Comparison of ENCODE assay signal across 34 cellular contexts in genomic region chr2:165513479-165513878, GRCh38. TPM values are rescaled to one million over a fixed set of nuclear protein-coding genes. Genes with fewer than 3 reads are reported as not detected.
"Had no signal": no experiment of that assay in that cellular context is flagged by ENCODE, and none has a peak within 500 bp of the region (broad histone marks: within the 10 kb centered on the region; RNA-seq: fewer than 3 reads in every experiment).

No MANE protein-coding gene starts in this region.

- H3K4me1 ChIP-seq: ascending aorta, breast epithelium had no signal

- H3K4me3 Mint-ChIP-seq: activated CD4-positive, alpha-beta memory T cell treated with anti-CD3 and anti-CD28 coated beads for 36 hours; activated CD4-positive, alpha-beta T cell treated with anti-CD3 and anti-CD28 coated beads for 36 hours; activated CD4-positive, alpha-beta T cell treated with anti-CD3 and anti-CD28 coated beads, Interleukin-2, amount 10 ng/mL, durations not matched to agents 24 days and 14 days; activated CD8-positive, alpha-beta memory T cell treated with anti-CD3 and anti-CD28 coated beads, Interleukin-2, amount 10 ng/mL, durations not matched to agents 7 days and 5 days; activated CD8-positive, alpha-beta T cell treated with anti-CD3 and anti-CD28 coated beads, Interleukin-2, amount 10 ng/mL, durations not matched to agents 7 days and 5 days; activated naive CD4-positive, alpha-beta T cell treated with anti-CD3 and anti-CD28 coated beads for 36 hours; activated naive CD4-positive, alpha-beta T cell treated with anti-CD3 and anti-CD28 coated beads, Interleukin-2, amount 50 U/mL, for 24 hours; activated naive CD8-positive, alpha-beta T cell treated with anti-CD3 and anti-CD28 coated beads for 36 hours; activated naive CD8-positive, alpha-beta T cell treated with anti-CD3 and anti-CD28 coated beads, Interleukin-2, amount 50 U/mL, for 24 hours; activated T-helper 1 cell treated with anti-CD3 and anti-CD28 coated beads, Interleukin-12 subunit alpha, Interleukin-12 subunit beta, Interleukin-2, Interleukin-4 antibody, amounts not matched to agents 30 ng/mL and 10 ng/mL and 1 ng/mL, durations not matched to agents 14 hours and 24 hours and 36 hours; brain; central memory CD8-positive, alpha-beta T cell; dendritic cell treated with granulocyte-macrophage colony-stimulating factor and Interleukin-4, amounts not matched to agents 40 ng/mL and 50 ng/mL, for 4 days; endodermal cell; T-helper 17 cell; T-helper 2 cell treated with Interferon-gamma antibody and Interleukin-4, amounts not matched to agents 5 μg/mL and 100 μg/mL, for 36 hours had no signal

- H3K27ac ChIP-seq: ascending aorta, breast epithelium, cardiac muscle cell, coronary artery had no signal

- H3K27me3 ChIP-seq: ascending aorta, breast epithelium, cardiac muscle cell, dorsolateral prefrontal cortex had no signal

- H3K4me1 Mint-ChIP-seq: activated CD4-positive, alpha-beta T cell treated with anti-CD3 and anti-CD28 coated beads for 36 hours; activated CD4-positive, alpha-beta T cell treated with anti-CD3 and anti-CD28 coated beads, Interleukin-2, amount 10 ng/mL, durations not matched to agents 24 days and 14 days; activated CD8-positive, alpha-beta memory T cell treated with anti-CD3 and anti-CD28 coated beads, Interleukin-2, amount 10 ng/mL, durations not matched to agents 7 days and 5 days; activated naive CD4-positive, alpha-beta T cell treated with anti-CD3 and anti-CD28 coated beads, Interleukin-2, amount 50 U/mL, for 24 hours; activated naive CD8-positive, alpha-beta T cell treated with anti-CD3 and anti-CD28 coated beads for 36 hours; activated naive CD8-positive, alpha-beta T cell treated with anti-CD3 and anti-CD28 coated beads, Interleukin-2, amount 50 U/mL, for 24 hours; brain; central memory CD8-positive, alpha-beta T cell; endodermal cell; T-helper 17 cell had no signal

- H3K36me3 ChIP-seq: ascending aorta, breast epithelium had no signal

- DNase-seq: activated CD4-positive, alpha-beta memory T cell treated with anti-CD3 and anti-CD28 coated beads for 36 hours; activated CD4-positive, alpha-beta T cell treated with anti-CD3 and anti-CD28 coated beads for 36 hours; activated CD4-positive, alpha-beta T cell treated with anti-CD3 and anti-CD28 coated beads, Interleukin-2, amount 10 ng/mL, durations not matched to agents 24 days and 14 days; activated CD4-positive, CD25-positive, alpha-beta regulatory T cell; activated CD4-positive, CD25-positive, alpha-beta regulatory T cell treated with anti-CD3 and anti-CD28 coated beads, Interleukin-2, amount 50 U/mL, for 72 hours; activated CD8-positive, alpha-beta memory T cell treated with anti-CD3 and anti-CD28 coated beads, Interleukin-2, amount 10 ng/mL, durations not matched to agents 7 days and 5 days; activated CD8-positive, alpha-beta memory T cell treated with anti-CD3 and anti-CD28 coated beads, Interleukin-2, amount 50 U/mL, for 4 hours; activated CD8-positive, alpha-beta T cell treated with anti-CD3 and anti-CD28 coated beads, Interleukin-2, amount 10 ng/mL, durations not matched to agents 7 days and 5 days; activated effector memory CD4-positive, alpha-beta T cell treated with anti-CD3 and anti-CD28 coated beads, Interleukin-2, amount 50 U/mL, for 16 hours; activated naive CD4-positive, alpha-beta T cell treated with anti-CD3 and anti-CD28 coated beads for 36 hours; activated naive CD8-positive, alpha-beta T cell treated with anti-CD3 and anti-CD28 coated beads for 36 hours; activated naive CD8-positive, alpha-beta T cell treated with anti-CD3 and anti-CD28 coated beads, Interleukin-2, amount 50 U/mL, for 24 hours; activated T-cell treated with anti-CD3 and anti-CD28 coated beads, Interleukin-2, amount 50 U/mL, for 1 hour; activated T-cell treated with anti-CD3 and anti-CD28 coated beads, Interleukin-2, amount 50 U/mL, for 48 hours; dorsolateral prefrontal cortex; effector memory CD4-positive, alpha-beta T cell; endodermal cell; foreskin fibroblast; T-helper 1 cell; T-helper 17 cell; T1000 had no signal

- H3K36me3 Mint-ChIP-seq: activated CD4-positive, alpha-beta memory T cell treated with anti-CD3 and anti-CD28 coated beads for 36 hours; activated CD8-positive, alpha-beta memory T cell treated with anti-CD3 and anti-CD28 coated beads, Interleukin-2, amount 10 ng/mL, durations not matched to agents 7 days and 5 days; activated naive CD4-positive, alpha-beta T cell treated with anti-CD3 and anti-CD28 coated beads, Interleukin-2, amount 50 U/mL, for 24 hours; activated naive CD8-positive, alpha-beta T cell treated with anti-CD3 and anti-CD28 coated beads for 36 hours had no signal

- H3K4me3 ChIP-seq: ascending aorta, breast epithelium, cardiac muscle cell, coronary artery, dorsolateral prefrontal cortex had no signal

- H3K9me3 ChIP-seq: ascending aorta, breast epithelium had no signal

- H3K27ac Mint-ChIP-seq: activated CD4-positive, alpha-beta memory T cell treated with anti-CD3 and anti-CD28 coated beads for 36 hours; activated CD4-positive, alpha-beta T cell treated with anti-CD3 and anti-CD28 coated beads for 36 hours; activated CD4-positive, alpha-beta T cell treated with anti-CD3 and anti-CD28 coated beads, Interleukin-2, amount 10 ng/mL, durations not matched to agents 24 days and 14 days; activated CD8-positive, alpha-beta memory T cell treated with anti-CD3 and anti-CD28 coated beads, Interleukin-2, amount 10 ng/mL, durations not matched to agents 7 days and 5 days; activated CD8-positive, alpha-beta T cell treated with anti-CD3 and anti-CD28 coated beads, Interleukin-2, amount 10 ng/mL, durations not matched to agents 7 days and 5 days; activated naive CD4-positive, alpha-beta T cell treated with anti-CD3 and anti-CD28 coated beads for 36 hours; activated naive CD4-positive, alpha-beta T cell treated with anti-CD3 and anti-CD28 coated beads, Interleukin-2, amount 50 U/mL, for 24 hours; activated naive CD8-positive, alpha-beta T cell treated with anti-CD3 and anti-CD28 coated beads for 36 hours; activated naive CD8-positive, alpha-beta T cell treated with anti-CD3 and anti-CD28 coated beads, Interleukin-2, amount 50 U/mL, for 24 hours; activated T-helper 1 cell treated with anti-CD3 and anti-CD28 coated beads, Interleukin-12 subunit alpha, Interleukin-12 subunit beta, Interleukin-2, Interleukin-4 antibody, amounts not matched to agents 30 ng/mL and 10 ng/mL and 1 ng/mL, durations not matched to agents 14 hours and 24 hours and 36 hours; activated T-helper 2 cell treated with anti-CD3 and anti-CD28 coated beads, Interferon-gamma antibody, Interleukin-2, Interleukin-4, amounts not matched to agents 10 μg/mL and 5 μg/mL and 100 μg/mL, durations not matched to agents 14 hours and 24 hours and 36 hours; brain; dendritic cell treated with granulocyte-macrophage colony-stimulating factor and Interleukin-4, amounts not matched to agents 40 ng/mL and 50 ng/mL, for 4 days; endodermal cell; T-helper 17 cell; T-helper 2 cell treated with Interferon-gamma antibody and Interleukin-4, amounts not matched to agents 5 μg/mL and 100 μg/mL, for 36 hours had no signal

- H3K9me3 Mint-ChIP-seq: activated CD4-positive, alpha-beta memory T cell treated with anti-CD3 and anti-CD28 coated beads for 36 hours; activated CD4-positive, alpha-beta T cell treated with anti-CD3 and anti-CD28 coated beads, Interleukin-2, amount 10 ng/mL, durations not matched to agents 24 days and 14 days; activated naive CD4-positive, alpha-beta T cell treated with anti-CD3 and anti-CD28 coated beads for 36 hours; activated naive CD4-positive, alpha-beta T cell treated with anti-CD3 and anti-CD28 coated beads, Interleukin-2, amount 50 U/mL, for 24 hours; activated naive CD8-positive, alpha-beta T cell treated with anti-CD3 and anti-CD28 coated beads for 36 hours; activated naive CD8-positive, alpha-beta T cell treated with anti-CD3 and anti-CD28 coated beads, Interleukin-2, amount 50 U/mL, for 24 hours; activated T-helper 1 cell treated with anti-CD3 and anti-CD28 coated beads, Interleukin-12 subunit alpha, Interleukin-12 subunit beta, Interleukin-2, Interleukin-4 antibody, amounts not matched to agents 30 ng/mL and 10 ng/mL and 1 ng/mL, durations not matched to agents 14 hours and 24 hours and 36 hours; activated T-helper 2 cell treated with anti-CD3 and anti-CD28 coated beads, Interferon-gamma antibody, Interleukin-2, Interleukin-4, amounts not matched to agents 10 μg/mL and 5 μg/mL and 100 μg/mL, durations not matched to agents 14 hours and 24 hours and 36 hours; central memory CD8-positive, alpha-beta T cell; dendritic cell treated with granulocyte-macrophage colony-stimulating factor and Interleukin-4, amounts not matched to agents 40 ng/mL and 50 ng/mL, for 4 days; endodermal cell; T-helper 2 cell treated with Interferon-gamma antibody and Interleukin-4, amounts not matched to agents 5 μg/mL and 100 μg/mL, for 36 hours had no signal

- H3K27me3 Mint-ChIP-seq: activated CD4-positive, alpha-beta memory T cell treated with anti-CD3 and anti-CD28 coated beads for 36 hours; activated CD4-positive, alpha-beta T cell treated with anti-CD3 and anti-CD28 coated beads for 36 hours; activated CD4-positive, alpha-beta T cell treated with anti-CD3 and anti-CD28 coated beads, Interleukin-2, amount 10 ng/mL, durations not matched to agents 24 days and 14 days; activated CD8-positive, alpha-beta memory T cell treated with anti-CD3 and anti-CD28 coated beads, Interleukin-2, amount 10 ng/mL, durations not matched to agents 7 days and 5 days; activated naive CD8-positive, alpha-beta T cell treated with anti-CD3 and anti-CD28 coated beads for 36 hours; activated naive CD8-positive, alpha-beta T cell treated with anti-CD3 and anti-CD28 coated beads, Interleukin-2, amount 50 U/mL, for 24 hours; brain; central memory CD8-positive, alpha-beta T cell; dendritic cell treated with granulocyte-macrophage colony-stimulating factor and Interleukin-4, amounts not matched to agents 40 ng/mL and 50 ng/mL, for 4 days; T-helper 17 cell had no signal

- ATAC-seq: activated CD4-positive, alpha-beta T cell treated with anti-CD3 and anti-CD28 coated beads for 36 hours; activated CD8-positive, alpha-beta memory T cell treated with anti-CD3 and anti-CD28 coated beads, Interleukin-2, amount 10 ng/mL, durations not matched to agents 7 days and 5 days; activated CD8-positive, alpha-beta T cell treated with anti-CD3 and anti-CD28 coated beads, Interleukin-2, amount 10 ng/mL, durations not matched to agents 7 days and 5 days; activated naive CD8-positive, alpha-beta T cell treated with anti-CD3 and anti-CD28 coated beads, Interleukin-2, amount 50 U/mL, for 24 hours; esophagus mucosa; T-helper 17 cell had no signal

RNA-seq across cellular contexts. Expression of gene CSRNP3, which starts 44.0 kb away (rescaled TPM):
- total RNA-seq: activated CD4-positive, alpha-beta memory T cell treated with anti-CD3 and anti-CD28 coated beads for 36 hours; activated CD4-positive, alpha-beta T cell treated with anti-CD3 and anti-CD28 coated beads for 36 hours; activated CD4-positive, alpha-beta T cell treated with anti-CD3 and anti-CD28 coated beads, Interleukin-2, amount 10 ng/mL, durations not matched to agents 24 days and 14 days; activated CD8-positive, alpha-beta memory T cell treated with anti-CD3 and anti-CD28 coated beads for 36 hours; activated CD8-positive, alpha-beta memory T cell treated with anti-CD3 and anti-CD28 coated beads, Interleukin-2, amount 10 ng/mL, durations not matched to agents 7 days and 5 days; activated CD8-positive, alpha-beta T cell treated with anti-CD3 and anti-CD28 coated beads, Interleukin-2, amount 10 ng/mL, durations not matched to agents 7 days and 5 days; activated naive CD4-positive, alpha-beta T cell treated with anti-CD3 and anti-CD28 coated beads for 36 hours; activated naive CD8-positive, alpha-beta T cell treated with anti-CD3 and anti-CD28 coated beads for 36 hours; activated T-helper 1 cell treated with anti-CD3 and anti-CD28 coated beads, Interleukin-12 subunit alpha, Interleukin-12 subunit beta, Interleukin-2, Interleukin-4 antibody, amounts not matched to agents 30 ng/mL and 10 ng/mL and 1 ng/mL, durations not matched to agents 14 hours and 24 hours and 36 hours; activated T-helper 2 cell treated with anti-CD3 and anti-CD28 coated beads, Interferon-gamma antibody, Interleukin-2, Interleukin-4, amounts not matched to agents 10 μg/mL and 5 μg/mL and 100 μg/mL, durations not matched to agents 14 hours and 24 hours and 36 hours; T-helper 17 cell had no signal
